ENCODE assay signal across 1 cellular context in genomic region chr19:38388310-38389100, GRCh38.
TF ChIP-seq lines count a peak whose summit lies in the region.

Gene SPRED3 (plus strand): TSS chr19:38388697. CDS start chr19:38390303, 1,606 bp downstream.

TF ChIP-seq in K562, 482 proteins besides CTCF, POLR2A, EP300 and RAD21 (continued from another document):
- TF ChIP-seq ATF1 (CRISPR knock-in tag; IDR thresholded peaks at IDR 0.05) = no peak
- TF ChIP-seq ATF1 (tag; IDR thresholded peaks at IDR 0.05) = no peak; the same call in 1 of the 2 replicates
- TF ChIP-seq ERF (CRISPR knock-in tag; IDR thresholded peaks at IDR 0.05) = no peak
- no peak for TF ChIP-seq NONO (IDR thresholded peaks at IDR 0.05; ENCODE audit: low read depth in 2 of 2, low read length in 1 of 2)
- peak; percentile 3; the same call in 1 of the 2 replicates for TF ChIP-seq VEZF1 (CRISPR knock-in tag; IDR thresholded peaks at IDR 0.05)
- TF ChIP-seq SNRNP70 (optimal IDR thresholded peaks at IDR 0.05; ENCODE audit: low read depth, low read length) = no peak
- TF ChIP-seq NFE2 (IDR thresholded peaks at IDR 0.05; ENCODE audit: low read depth) = no peak
- no peak for TF ChIP-seq ZC3H11A (IDR thresholded peaks at IDR 0.05; ENCODE audit: low read depth, low read length)
- no peak for TF ChIP-seq ESRRA (IDR thresholded peaks at IDR 0.05; ENCODE audit: borderline replicate concordance, low read depth)
- TF ChIP-seq ZNF740 (CRISPR knock-in tag; IDR thresholded peaks at IDR 0.05) = no peak
- TF ChIP-seq ZNF740 (tag; IDR thresholded peaks at IDR 0.05) = peak in 1 of 2 experiments; percentile 71; a peak in 2 of 4 replicates
- no peak for TF ChIP-seq NFATC3 (IDR thresholded peaks at IDR 0.05)
